ENCODE assay signal across 16 cellular contexts in the genomic region with DNA sequence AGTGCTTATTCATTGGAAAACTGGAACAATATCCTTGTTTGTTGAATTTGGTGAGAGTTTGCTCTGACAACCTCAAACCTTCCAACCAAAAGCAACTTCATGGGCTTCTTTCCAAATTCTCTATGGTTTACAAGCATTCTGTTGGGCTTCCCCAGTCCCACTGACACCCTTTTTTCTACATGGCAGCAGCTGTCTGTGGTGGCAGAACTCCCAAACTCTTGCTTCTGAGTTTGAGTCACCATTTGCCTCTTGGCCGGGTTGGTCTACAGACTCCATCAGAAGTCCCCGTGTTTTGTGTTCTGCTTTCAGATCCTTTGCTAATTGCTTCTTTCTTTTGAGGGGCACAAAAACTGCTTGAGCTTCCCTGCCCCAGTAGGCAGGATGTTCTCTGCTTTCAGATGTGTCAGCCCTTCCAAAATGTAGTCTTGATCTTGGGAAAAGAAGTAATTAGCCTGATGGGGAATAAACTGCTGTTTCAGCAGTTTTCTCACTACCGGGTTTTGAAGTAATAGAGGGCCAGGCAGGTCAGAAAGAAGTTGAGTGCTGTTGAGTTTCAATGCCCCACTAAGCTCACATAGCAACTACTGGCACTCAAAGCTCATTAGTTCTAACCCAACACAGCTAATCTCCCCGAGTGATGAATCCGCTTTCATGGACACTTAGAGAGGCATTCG.
A peak's percentile ranks its signal among the peaks of the same experiment; 100 is the strongest.
DNase-seq lines count a peak whose midpoint lies in the region; ATAC-seq and TF ChIP-seq lines count a peak whose summit lies in the region.
"Had no signal": no experiment of that assay in that cellular context is flagged by ENCODE, and none has a peak within 500 bp of the region (broad histone marks: within the 10 kb centered on the region; RNA-seq: fewer than 3 reads in every experiment).

No MANE protein-coding gene starts in this region.

- H3K36me3 ChIP-seq in SJCRH30 (no peaks in the 10 kb centered on the region), vagina (no peaks in the 10 kb centered on the region)
- H3K36me3 ChIP-seq: neutrophil, spleen had no signal

- H3K4me3 ChIP-seq in SJCRH30 = no peak overlapping the region
- H3K4me3 ChIP-seq in fibroblast of mammary gland (ENCODE audit: control insufficient read depth, low read depth, low read length) = no peak overlapping the region
- no peak overlapping the region for H3K4me3 ChIP-seq in vagina
- H3K4me3 ChIP-seq: spleen had no signal

- TF ChIP-seq POLR2A in vagina (IDR thresholded peaks at IDR 0.05) = no peak

- H3K27me3 ChIP-seq in SJCRH30 = no peaks in the 10 kb centered on the region
- no peaks in the 10 kb centered on the region for H3K27me3 ChIP-seq in vagina
- H3K27me3 ChIP-seq: neutrophil, spleen had no signal

- TF ChIP-seq CTCF in fibroblast of mammary gland (conservative IDR thresholded peaks at IDR 0.05; ENCODE audit: control insufficient read depth, insufficient read depth, low read depth, low read length) = no peak
- no peak for TF ChIP-seq CTCF in vagina (IDR thresholded peaks at IDR 0.05)

- intact Hi-C loops in vagina (cut with DNase I) = no loop called here

- H3K9me3 ChIP-seq in SJCRH30 (replicated peaks) (peaks cover 3% of the 10 kb centered on the region; the same call in 1 of the 2 replicates), vagina (no peaks in the 10 kb centered on the region)
- H3K9me3 ChIP-seq: neutrophil, spleen had no signal

- DNase-seq in NCI-H82 (lab: John Stamatoyannopoulos, UW) (peak; percentile 2), NCI-H82 treated with DMSO at 0.1 percent for 48 hours (lab: John Stamatoyannopoulos, UW; ENCODE audit: unreplicated experiment) (no peak), SJCRH30 (peak; percentile 93), fibroblast of mammary gland (ENCODE audit: low read depth) (peak; percentile 95), vagina (ENCODE audit: extremely low spot score in 2 of 2) (no peak), NCI-H146 treated with DMSO at 0.1 percent for 48 hours (lab: John Stamatoyannopoulos, UW; ENCODE audit: unreplicated experiment) (no peak)
- DNase-seq: activated naive CD4-positive, alpha-beta T cell treated with Interleukin-2 at 50 U/mL for 16 hours; central memory CD4-positive, alpha-beta T cell; NCI-H2029; NCI-H748 treated with DMSO at 0.1 percent for 48 hours; SHP77; spleen had no signal

- ATAC-seq in GM19455 (IDR thresholded peaks at IDR 0.05; ENCODE audit: unreplicated experiment) (no peak), HG02981 (IDR thresholded peaks at IDR 0.05; ENCODE audit: unreplicated experiment) (no peak)

- peak overlapping the region; percentile 49 for H3K27ac ChIP-seq in SJCRH30
- peak overlapping the region; percentile 5 for H3K27ac ChIP-seq in vagina
- H3K27ac ChIP-seq: 22Rv1, neutrophil, spleen had no signal

- H3K4me1 ChIP-seq in SJCRH30 (peaks cover 31% of the 10 kb centered on the region), vagina (peaks cover 4% of the 10 kb centered on the region)

Comparison
In these comparisons a context has a peak if more than half of its experiments do, and no peak if none do; other contexts are left out.
1. DNase-seq: peak in NCI-H82 (single experiment), SJCRH30 (2 of 2) and fibroblast of mammary gland (single experiment); none in NCI-H82 treated with DMSO at 0.1 percent for 48 hours (single experiment), vagina (0 of 2) and NCI-H146 treated with DMSO at 0.1 percent for 48 hours (single experiment).